10 cellular contexts compared by ENCODE assay signal in genomic region chr1:27594542-27595510, GRCh38. TPM values are rescaled to one million over a fixed set of nuclear protein-coding genes. Genes with fewer than 3 reads are reported as not detected.
DNase-seq lines count a peak whose midpoint lies in the region; ATAC-seq and TF ChIP-seq lines count a peak whose summit lies in the region.
"Had no signal": no experiment of that assay in that cellular context is flagged by ENCODE, and none has a peak within 500 bp of the region (broad histone marks: within the 10 kb centered on the region; RNA-seq: fewer than 3 reads in every experiment).

No MANE protein-coding gene starts in this region.

- 0 out of 2 replicates have a peak overlapping the region, but pooled peaks have one; percentile 14 for H3K14ac ChIP-seq in H9 (ENCODE audit: insufficient read depth, low read length)

- H3K23ac ChIP-seq in H9 (ENCODE audit: insufficient read length, low read depth, low read length) = no peak overlapping the region

- H3K9me3 ChIP-seq in H9 (ENCODE audit: control insufficient read depth, low read depth, low read length) = no peaks in the 10 kb centered on the region
- no peaks in the 10 kb centered on the region for H3K9me3 ChIP-seq in gastroesophageal sphincter
- H3K9me3 ChIP-seq in skeletal muscle satellite cell (replicated peaks; ENCODE audit: low read length) = no peaks in the 10 kb centered on the region

- TF ChIP-seq CTCF in H9 (conservative IDR thresholded peaks at IDR 0.05) (no peak), gastroesophageal sphincter (IDR thresholded peaks at IDR 0.05) (no peak)

- H2AFZ ChIP-seq in H9 (ENCODE audit: low read length) = no peak overlapping the region

- peaks cover 6% of the 10 kb centered on the region for H4K20me1 ChIP-seq in H9 (ENCODE audit: control insufficient read depth, insufficient read depth, insufficient read length)

- no peak overlapping the region for H2BK5ac ChIP-seq in H9 (ENCODE audit: insufficient read length, low read length)

- H2AK5ac ChIP-seq in H9 (ENCODE audit: insufficient read length, low read length) = no peak overlapping the region

- H3K4me2 ChIP-seq in H9 (ENCODE audit: insufficient read depth, insufficient read length, low read length) (no peak overlapping the region), skeletal muscle satellite cell (ENCODE audit: low read length) (peak overlapping the region; percentile 55)

- H3K9ac ChIP-seq in H9 (ENCODE audit: extremely low read depth, insufficient read length, low read length) (no peak overlapping the region), skeletal muscle satellite cell (ENCODE audit: low read depth, low read length) (peak overlapping the region; percentile 2)

- no peaks in the 10 kb centered on the region for H3K23me2 ChIP-seq in H9 (ENCODE audit: insufficient read length, low read depth, low read length, poor library complexity, severe bottlenecking)

- no peak overlapping the region for H4K91ac ChIP-seq in H9 (ENCODE audit: insufficient read length, low read depth, low read length)

- H3K27ac ChIP-seq in H9 (ENCODE audit: insufficient read length, low read depth, low read length) = no peak overlapping the region
- H3K27ac ChIP-seq in gastroesophageal sphincter = peak overlapping the region in 3 of 4 donors; percentile 88 to 94 (median 89)

- H3K18ac ChIP-seq in H9 (ENCODE audit: insufficient read length, low read depth, low read length) = no peak overlapping the region

- no peaks in the 10 kb centered on the region for H3K27me3 ChIP-seq in H9 (ENCODE audit: insufficient read depth, low read length)
- no peaks in the 10 kb centered on the region for H3K27me3 ChIP-seq in gastroesophageal sphincter
- H3K27me3 ChIP-seq in skeletal muscle satellite cell (ENCODE audit: control insufficient read depth, insufficient read depth, low read length) = no peaks in the 10 kb centered on the region

- no peak overlapping the region for H3K27ac Mint-ChIP-seq in H9
- no peak overlapping the region for H3K27ac Mint-ChIP-seq in T-helper 2 cell treated with Interferon-gamma antibody and Interleukin-4, amounts not matched to agents 5 μg/mL and 100 μg/mL, for 36 hours

- TF ChIP-seq EP300 in gastroesophageal sphincter (IDR thresholded peaks at IDR 0.05) = no peak

- ATAC-seq in gastroesophageal sphincter (no peak), HG02973 (IDR thresholded peaks at IDR 0.05; ENCODE audit: unreplicated experiment) (no peak)

- H2BK12ac ChIP-seq in H9 (ENCODE audit: insufficient read length, low read depth, low read length) = no peak overlapping the region

- no peak overlapping the region for H3K56ac ChIP-seq in H9 (ENCODE audit: insufficient read length, low read depth, low read length)

- no peak overlapping the region for H2BK20ac ChIP-seq in H9 (ENCODE audit: low read depth, low read length, poor library complexity, severe bottlenecking)

- H3K36me3 ChIP-seq in gastroesophageal sphincter (no peaks in the 10 kb centered on the region), skeletal muscle satellite cell (ENCODE audit: insufficient read depth, low read length) (peaks cover 4% of the 10 kb centered on the region)

- no peaks in the 10 kb centered on the region for H3K27me3 Mint-ChIP-seq in H9 (ENCODE audit: low read depth)
- H3K27me3 Mint-ChIP-seq in T-helper 2 cell treated with Interferon-gamma antibody and Interleukin-4, amounts not matched to agents 5 μg/mL and 100 μg/mL, for 36 hours (ENCODE audit: low read depth) = no peaks in the 10 kb centered on the region

- no peaks in the 10 kb centered on the region for H3K79me1 ChIP-seq in H9 (ENCODE audit: insufficient read depth, low read depth, low read length, poor library complexity, severe bottlenecking)

- H3K79me2 ChIP-seq in H9 (ENCODE audit: insufficient read depth, low read length) = peaks cover 16% of the 10 kb centered on the region; the same call in 1 of the 2 replicates

- DNase-seq in H9 = no peak
- peak; percentile 23 for DNase-seq in T-helper 2 cell treated with Interferon-gamma antibody and Interleukin-4, amounts not matched to agents 5 μg/mL and 100 μg/mL, for 36 hours (ENCODE audit: low spot score)
- no peak for DNase-seq in posterior vena cava (ENCODE audit: low spot score)
- no peak for DNase-seq in DMS114 treated with DMSO at 0.1 percent for 48 hours (lab: John Stamatoyannopoulos, UW; ENCODE audit: unreplicated experiment)
- no peak for DNase-seq in occipital lobe (lab: John Stamatoyannopoulos, UW)
- DNase-seq: activated naive CD4-positive, alpha-beta T cell treated with Interleukin-2 at 50 U/mL for 16 hours; HCEC 1CT had no signal

- no peak overlapping the region for H2BK15ac ChIP-seq in H9 (ENCODE audit: low read depth, low read length)

- no peak overlapping the region for H4K5ac ChIP-seq in H9 (ENCODE audit: insufficient read length, low read depth, low read length)

- no CpG with 5 or more reads among the region's 17 CpGs for WGBS in H9 (ENCODE audit: extremely low coverage, insufficient read length, low lambda C conversion rate)
- WGBS in gastroesophageal sphincter (ENCODE audit: low coverage in 1 of 2), 2 donors = 11 to 34% methylated on average over 7 to 9 of the region's 17 CpGs

- H3T11ph ChIP-seq in H9 (ENCODE audit: low read length) = no peak overlapping the region

- H3K4me3 Mint-ChIP-seq in H9 = no peak overlapping the region
- H3K4me3 Mint-ChIP-seq in T-helper 2 cell treated with Interferon-gamma antibody and Interleukin-4, amounts not matched to agents 5 μg/mL and 100 μg/mL, for 36 hours = no peak overlapping the region

- no peak overlapping the region for H2BK120ac ChIP-seq in H9 (ENCODE audit: low read depth, low read length, poor library complexity, severe bottlenecking)

- no peaks in the 10 kb centered on the region for H3K36me3 Mint-ChIP-seq in H9 (ENCODE audit: insufficient read depth in 1 of 3, low read depth in 3 of 3)
- no peaks in the 10 kb centered on the region for H3K36me3 Mint-ChIP-seq in T-helper 2 cell treated with Interferon-gamma antibody and Interleukin-4, amounts not matched to agents 5 μg/mL and 100 μg/mL, for 36 hours (ENCODE audit: low read depth)

- H4K8ac ChIP-seq in H9 (replicated peaks; ENCODE audit: insufficient read length, low read depth, low read length) = no peak overlapping the region

- intact Hi-C loops in posterior vena cava (cut with DNase I) = no loop called here

- H3K4me3 ChIP-seq in gastroesophageal sphincter (peak overlapping the region in 1 of 2 donors; percentile 18), skeletal muscle satellite cell (ENCODE audit: low read length) (no peak overlapping the region)

- no peak overlapping the region for H3K4ac ChIP-seq in H9 (ENCODE audit: low read depth, low read length)

- H3K4me1 ChIP-seq in H9 (ENCODE audit: insufficient read depth, low read length) (peaks cover 20% of the 10 kb centered on the region; the same call in 1 of the 2 replicates), gastroesophageal sphincter (peaks cover 27 to 100% (median 98%) of the 10 kb centered on the region in 3 donors), skeletal muscle satellite cell (ENCODE audit: control insufficient read depth, insufficient read depth, low read length) (peaks cover 91% of the 10 kb centered on the region)

- H3K4me1 Mint-ChIP-seq in H9 = peaks cover 26 to 30% of the 10 kb centered on the region in 2 experiments
- peaks cover 18% of the 10 kb centered on the region for H3K4me1 Mint-ChIP-seq in T-helper 2 cell treated with Interferon-gamma antibody and Interleukin-4, amounts not matched to agents 5 μg/mL and 100 μg/mL, for 36 hours (ENCODE audit: low read depth)

- H3K9me3 Mint-ChIP-seq in H9 = no peaks in the 10 kb centered on the region
- no peaks in the 10 kb centered on the region for H3K9me3 Mint-ChIP-seq in T-helper 2 cell treated with Interferon-gamma antibody and Interleukin-4, amounts not matched to agents 5 μg/mL and 100 μg/mL, for 36 hours

- no peak for TF ChIP-seq POLR2A in gastroesophageal sphincter (IDR thresholded peaks at IDR 0.05)

RNA-seq across cellular contexts. Expression of gene AHDC1, which starts 9.1 kb away (rescaled TPM):
- total RNA-seq in H9 (2021) (23.7 and 29.4 TPM in 2 replicates), gastroesophageal sphincter (10 to 100 TPM; 18.2 to 50.3 (median 27.7) TPM), posterior vena cava (10 to 100 TPM; 54.5 to 58.3 TPM), occipital lobe (11.9 TPM)
- 11.6 and 11.9 TPM in 2 replicates for total RNA-seq in skeletal muscle satellite cell (2012; rRNA removed)

RNA-seq across cellular contexts. Expression of gene FGR, which starts 40.2 kb away (rescaled TPM):
- total RNA-seq in H9 (2021) = 0.15 TPM in 1 of 2 replicates, not detected in the other
- total RNA-seq in gastroesophageal sphincter = 10 to 100 TPM in 3 of 4 donors, 1 to 10 TPM in 1; 9.2 to 17.8 (median 10.1) TPM
- total RNA-seq in skeletal muscle satellite cell (2012; rRNA removed) = not detected in 2 replicates
- total RNA-seq in posterior vena cava = 10 to 100 TPM; 21.9 to 22.5 TPM
- 0.78 TPM for total RNA-seq in occipital lobe
